13 cellular contexts compared by ENCODE assay signal in the genomic region with DNA sequence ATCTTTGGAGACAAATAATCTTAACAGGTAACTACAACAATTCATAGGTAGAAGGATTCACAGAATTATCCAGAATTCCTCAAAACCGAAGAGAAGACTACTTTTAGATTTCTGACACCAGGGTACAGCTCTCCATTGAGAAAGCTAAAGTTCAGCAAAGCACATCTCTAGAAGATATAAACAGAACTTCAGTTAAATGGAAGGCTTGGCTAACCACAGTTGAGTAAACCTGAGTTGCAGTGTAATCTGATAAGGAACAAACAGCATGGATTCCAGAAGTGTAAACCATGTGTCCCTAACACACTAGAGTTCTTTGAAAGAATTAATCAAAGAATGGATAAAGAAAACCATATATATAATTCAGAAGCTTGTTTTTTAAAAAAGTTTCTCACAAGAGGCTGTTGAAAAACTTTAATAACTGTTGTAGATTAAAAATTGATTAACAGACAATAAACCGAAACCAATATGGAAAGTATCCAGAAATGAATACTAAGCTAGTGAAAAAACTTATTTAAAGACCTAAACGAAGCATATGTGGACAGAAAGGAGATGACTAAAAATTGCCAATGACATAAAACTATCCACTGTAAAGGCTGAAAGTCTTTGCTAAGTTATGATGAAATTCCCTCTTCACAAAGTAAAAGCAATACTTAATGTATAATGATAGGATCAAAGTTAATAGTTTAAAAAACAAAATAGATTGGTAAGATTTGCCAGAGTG. TPM values are rescaled to one million over a fixed set of nuclear protein-coding genes. Genes with fewer than 3 reads are reported as not detected.
DNase-seq lines count a peak whose midpoint lies in the region; ATAC-seq, FAIRE-seq and TF ChIP-seq lines count a peak whose summit lies in the region.
"Had no signal": no experiment of that assay in that cellular context is flagged by ENCODE, and none has a peak within 500 bp of the region (broad histone marks: within the 10 kb centered on the region; RNA-seq: fewer than 3 reads in every experiment).

No MANE protein-coding gene starts in this region.

- no peak overlapping the region for H3K4ac ChIP-seq in mesenchymal stem cell (ENCODE audit: low read depth in 1 of 2, low read length in 2 of 2)

- in situ Hi-C loops in G401 (cut with HindIII; ENCODE audit: low sequenced_read_pairs), result no loop called here
- in situ Hi-C loops in K562 (cut with MboI), result no loop called here

- no peak overlapping the region for H2BK120ac ChIP-seq in mesenchymal stem cell (ENCODE audit: low read depth, low read length)

- H3K4me1 ChIP-seq in K562 (replicated peaks in 1 of 2; ENCODE audit: control insufficient read depth in 2 of 2, insufficient read depth in 2 of 2, low read length in 2 of 2) (peaks cover 7 to 11% of the 10 kb centered on the region in 2 experiments; a peak in 4 of 5 replicates), mesenchymal stem cell (ENCODE audit: control insufficient read depth, insufficient read depth, low read depth, low read length) (no peaks in the 10 kb centered on the region)

- H2AK5ac ChIP-seq in mesenchymal stem cell (ENCODE audit: low read length, severe bottlenecking), result no peak overlapping the region

- no peaks in the 10 kb centered on the region for H3K27me3 ChIP-seq in K562 (ENCODE audit: control insufficient read depth in 2 of 2, insufficient read depth in 2 of 2, low read length in 2 of 2)
- H3K27me3 ChIP-seq in mesenchymal stem cell (ENCODE audit: control insufficient read depth in 1 of 2, insufficient read depth in 1 of 2, low read length in 2 of 2), result peaks cover 0 to 4% of the 10 kb centered on the region in 2 experiments
- H3K27me3 ChIP-seq: stomach had no signal

- H3K79me2 ChIP-seq in K562 (ENCODE audit: control insufficient read depth, insufficient read depth, low read length), result peaks cover 53% of the 10 kb centered on the region

- no peak for TF ChIP-seq RAD21 in K562 (CRISPR knock-in tag; conservative IDR thresholded peaks at IDR 0.05 in 1 of 2, IDR thresholded peaks at IDR 0.05 in 1 of 2)

- TF ChIP-seq EP300 in K562 (IDR thresholded peaks at IDR 0.05; ENCODE audit: low read length), result 0 out of 2 replicates have a peak, but pooled peaks have one; percentile 34

- no TSS peak for BruUV-seq in K562 (replicated peaks; lab: Mats Ljungman, UMichigan)

- no peak overlapping the region for H4K91ac ChIP-seq in mesenchymal stem cell (ENCODE audit: low read length)

- CTCF ChIA-PET in K562 (lab: Yijun Ruan, JAX; ENCODE audit: low intra/inter-chr PET ratio) (no interaction called here), RWPE1 (lab: Yijun Ruan, JAX) (interaction anchor here (0.7 kb wide), 2 partner anchors 57 to 1684 kb away, joined by 3 read pairs; no protein-coding TSS in a partner anchor)

- H3K27ac ChIP-seq in K562 (ENCODE audit: extremely low read depth, low read depth, low read length) (peak overlapping the region; percentile 59; the same call in 2 of the 3 replicates), mesenchymal stem cell (ENCODE audit: low read length, poor library complexity, severe bottlenecking) (no peak overlapping the region), RWPE1 (no peak overlapping the region)

- no peaks in the 10 kb centered on the region for H4K20me1 ChIP-seq in K562 (replicated peaks; ENCODE audit: control insufficient read depth, insufficient read depth, low read length)

- no peak overlapping the region for H4K8ac ChIP-seq in mesenchymal stem cell (ENCODE audit: low read length)

- no peaks in the 10 kb centered on the region for H3K9me1 ChIP-seq in K562 (ENCODE audit: control insufficient read depth, insufficient read depth, low read length)

- no peak for TF ChIP-seq POLR2A in K562 (conservative IDR thresholded peaks at IDR 0.05)

- no peak overlapping the region for H2BK15ac ChIP-seq in mesenchymal stem cell (ENCODE audit: low read depth, poor library complexity, severe bottlenecking)

- DNase-seq in G401 (ENCODE audit: low spot score) (peak; percentile 49), LHCN-M2 (ENCODE audit: low read depth) (peak; percentile 1), K562 (ENCODE audit: extremely low read depth in 1 of 4, low spot score in 3 of 4) (peak in 3 of 4 experiments; percentile 19 to 54 (median 44)), mesenchymal stem cell (peak; percentile 25), NCI-H226 (no peak), RWPE1 (ENCODE audit: low spot score) (no peak)
- DNase-seq: activated CD4-positive, alpha-beta T cell treated with anti-CD3 and anti-CD28 coated beads for 1 hour; CD8-positive, alpha-beta T cell; NCI-H2081 treated with DMSO at 0.1 percent for 48 hours; stomach had no signal

- 0 out of 2 replicates have a peak overlapping the region, but pooled peaks have one; percentile 4 for H3K4me3 ChIP-seq in K562
- no peak overlapping the region for H3K4me3 ChIP-seq in mesenchymal stem cell (ENCODE audit: insufficient read depth in 1 of 2, low read depth in 1 of 2, low read length in 2 of 2)

- H3K14ac ChIP-seq in mesenchymal stem cell (ENCODE audit: low read length in 2 of 2), result no peak overlapping the region

- no peaks in the 10 kb centered on the region for H3K79me1 ChIP-seq in mesenchymal stem cell (replicated peaks; ENCODE audit: low read length, poor library complexity, severe bottlenecking)

- H2BK12ac ChIP-seq in mesenchymal stem cell (ENCODE audit: low read length in 2 of 2), result no peak overlapping the region

- peak; percentile 55 for FAIRE-seq in K562 (lab: Jason Lieb, UNC)

- H3K4me2 ChIP-seq in K562 (ENCODE audit: insufficient read depth, low read length), result peak overlapping the region; percentile 49
- no peak overlapping the region for H3K4me2 ChIP-seq in mesenchymal stem cell (ENCODE audit: low read length, poor library complexity, severe bottlenecking)

- H3K9me3 ChIP-seq in K562 (replicated peaks; ENCODE audit: control insufficient read depth, insufficient read depth, low read depth, low read length), result no peaks in the 10 kb centered on the region
- no peaks in the 10 kb centered on the region for H3K9me3 ChIP-seq in mesenchymal stem cell (ENCODE audit: control insufficient read depth, low read length)
- H3K9me3 ChIP-seq: stomach had no signal

- H3K23ac ChIP-seq in mesenchymal stem cell (ENCODE audit: low read length in 2 of 2), result no peak overlapping the region

- intact Hi-C loops in K562 (cut with micrococcal nuclease), result no loop called here

- H2BK5ac ChIP-seq in mesenchymal stem cell (ENCODE audit: low read depth, low read length, poor library complexity, severe bottlenecking), result no peak overlapping the region

- H3K9ac ChIP-seq in K562 (ENCODE audit: insufficient read depth in 1 of 2, low read depth in 2 of 2, low read length in 2 of 2) (peak overlapping the region in 1 of 2 experiments; percentile 59; a peak in 2 of 4 replicates), mesenchymal stem cell (ENCODE audit: low read length) (no peak overlapping the region)

- POLR2A ChIA-PET in K562 (lab: Yijun Ruan, JAX) (interaction anchor here (0.6 to 5.8 kb wide), 4 partner anchors 58 to 81 kb away, joined by 3 to 79 read pairs (median 3); no protein-coding TSS in a partner anchor), RWPE1 (lab: Yijun Ruan, JAX; ENCODE audit: low non-redundant PET) (interaction anchor here (1.3 kb wide), 1 partner anchor 60 kb away, joined by 4 read pairs; the partner anchor contains the start of gene SUPT4H1)

- peak overlapping the region; percentile 73 for H2AFZ ChIP-seq in K562 (ENCODE audit: low read depth, low read length)
- H2AFZ ChIP-seq in mesenchymal stem cell (ENCODE audit: low read depth, low read length), result no peak overlapping the region

- peak; percentile 38 for ATAC-seq in K562
- no peak for ATAC-seq in GM19328 (IDR thresholded peaks at IDR 0.05; ENCODE audit: unreplicated experiment)
- ATAC-seq in GM21717 (IDR thresholded peaks at IDR 0.05; ENCODE audit: unreplicated experiment), result no peak
- ATAC-seq: CD8-positive, alpha-beta T cell; Right ventricle myocardium inferior had no signal

- H3K18ac ChIP-seq in mesenchymal stem cell (ENCODE audit: low read depth in 1 of 2, low read length in 2 of 2), result no peak overlapping the region

- WGBS in K562 (ENCODE audit: insufficient coverage, low coverage, missing lambda C conversion rate), result 17% methylated on average over 3 of the region's 3 CpGs
- no CpG with 5 or more reads among the region's 3 CpGs for WGBS in mesenchymal stem cell

- no peaks in the 10 kb centered on the region for H3K36me3 ChIP-seq in K562 (ENCODE audit: control insufficient read depth, insufficient read depth, low read length)
- H3K36me3 ChIP-seq in mesenchymal stem cell (ENCODE audit: control insufficient read depth in 1 of 2, insufficient read depth in 2 of 2, low read depth in 1 of 2, low read length in 2 of 2), result no peaks in the 10 kb centered on the region
- H3K36me3 ChIP-seq: stomach had no signal

- TF ChIP-seq CTCF in K562 (IDR thresholded peaks at IDR 0.05 in 2 of 3, conservative IDR thresholded peaks at IDR 0.05 in 1 of 3; ENCODE audit: insufficient read depth in 2 of 3, low read depth in 1 of 3, low read length in 3 of 3), result no peak
- TF ChIP-seq CTCF in RWPE1 (conservative IDR thresholded peaks at IDR 0.05; ENCODE audit: low read depth), result no peak

TF ChIP-seq in K562, 482 proteins besides CTCF, POLR2A, EP300 and RAD21 (continues in another document):
- no peak for TF ChIP-seq POLR2AphosphoS5 (IDR thresholded peaks at IDR 0.05; ENCODE audit: control insufficient read depth, insufficient read depth, low read depth, low read length)
- TF ChIP-seq EP400 (IDR thresholded peaks at IDR 0.05), result peak; percentile 35
- peak; percentile 38; the same call in 1 of the 2 replicates for TF ChIP-seq NFRKB (IDR thresholded peaks at IDR 0.05; ENCODE audit: low read depth)

RNA-seq across cellular contexts. Expression of gene RNF43, which starts 4.3 kb away (rescaled TPM):
- total RNA-seq in G401 (2014; rRNA removed; shearing (Covaris generic)), result not detected in 2 replicates
- not detected in 2 replicates for total RNA-seq in LHCN-M2 (2014; rRNA removed)
- polyA plus RNA-seq in LHCN-M2 (2012), result not detected
- 8.4 and 9.4 TPM in 2 replicates for total RNA-seq in K562 (2011; cell fraction: chromatin; rRNA removed; ENCODE audit: low replicate concordance)
- 5.0 and 6.2 TPM in 2 replicates for total RNA-seq in K562 (2011; cell fraction: nucleolus; rRNA removed)
- total RNA-seq in K562 (2011; cell fraction: nucleoplasm; rRNA removed), result 7.3 and 9.5 TPM in 2 replicates
- total RNA-seq in K562 (2014; rRNA removed), result 1.5 and 2.0 TPM in 2 replicates
- total RNA-seq in K562 (2014; rRNA removed; fragmentation: Illumina TruSeq; extraction: Trizol), result 1.5 TPM in 2 replicates
- total RNA-seq in K562 (2015; rRNA removed; fragmentation: Illumina TruSeq; extraction: Trizol), result 1.2 TPM in 2 replicates
- 2.3 and 2.7 TPM in 2 replicates for total RNA-seq in K562 (2021)
- polyA plus RNA-seq in K562 (2011; rRNA removed), result 0.75 and 1.2 TPM in 2 replicates
- polyA plus RNA-seq in K562 (2011; cell fraction: cytosol; rRNA removed), result 0.47 and 0.79 TPM in 2 replicates
- 2.0 and 2.8 TPM in 2 replicates for polyA plus RNA-seq in K562 (2011; cell fraction: nucleus; rRNA removed)
- polyA plus RNA-seq in K562 (2012), result 2.6 and 3.4 TPM in 2 replicates
- 1.7 and 2.1 TPM in 2 replicates for polyA plus RNA-seq in K562 (2014; fragmentation: Illumina TruSeq; extraction: Trizol)
- under 1 TPM; 0.29 to 0.51 TPM for polyA plus RNA-seq in K562 (2014; fragmentation: Nextera tagmentation; extraction: Ambion mirVana)
- polyA plus RNA-seq in K562 (2014; rRNA removed), result 1.4 TPM in 2 replicates
- 1.1 and 3.1 TPM in 2 replicates for polyA minus RNA-seq in K562 (2011; rRNA and poly(A)+ RNA removed)
- 0.29 and 2.1 TPM in 2 replicates for polyA minus RNA-seq in K562 (2011; cell fraction: cytosol; rRNA and poly(A)+ RNA removed)
- 0.89 and 1.3 TPM in 2 replicates for polyA minus RNA-seq in K562 (2011; cell fraction: nucleus; rRNA and poly(A)+ RNA removed)
- 0.01 TPM for polyA plus RNA-seq in mesenchymal stem cell (2013, experiment 1 of 2)
- not detected for polyA plus RNA-seq in mesenchymal stem cell (2013, experiment 2 of 2)

Comparison
In these comparisons a context has a peak if more than half of its experiments do, and no peak if none do; other contexts are left out.
1. DNase-seq: peak in G401 (single experiment), LHCN-M2 (single experiment), K562 (3 of 4) and mesenchymal stem cell (single experiment); none in NCI-H226 (single experiment) and RWPE1 (single experiment).